1 cellular context compared by ENCODE assay signal in the genomic region with DNA sequence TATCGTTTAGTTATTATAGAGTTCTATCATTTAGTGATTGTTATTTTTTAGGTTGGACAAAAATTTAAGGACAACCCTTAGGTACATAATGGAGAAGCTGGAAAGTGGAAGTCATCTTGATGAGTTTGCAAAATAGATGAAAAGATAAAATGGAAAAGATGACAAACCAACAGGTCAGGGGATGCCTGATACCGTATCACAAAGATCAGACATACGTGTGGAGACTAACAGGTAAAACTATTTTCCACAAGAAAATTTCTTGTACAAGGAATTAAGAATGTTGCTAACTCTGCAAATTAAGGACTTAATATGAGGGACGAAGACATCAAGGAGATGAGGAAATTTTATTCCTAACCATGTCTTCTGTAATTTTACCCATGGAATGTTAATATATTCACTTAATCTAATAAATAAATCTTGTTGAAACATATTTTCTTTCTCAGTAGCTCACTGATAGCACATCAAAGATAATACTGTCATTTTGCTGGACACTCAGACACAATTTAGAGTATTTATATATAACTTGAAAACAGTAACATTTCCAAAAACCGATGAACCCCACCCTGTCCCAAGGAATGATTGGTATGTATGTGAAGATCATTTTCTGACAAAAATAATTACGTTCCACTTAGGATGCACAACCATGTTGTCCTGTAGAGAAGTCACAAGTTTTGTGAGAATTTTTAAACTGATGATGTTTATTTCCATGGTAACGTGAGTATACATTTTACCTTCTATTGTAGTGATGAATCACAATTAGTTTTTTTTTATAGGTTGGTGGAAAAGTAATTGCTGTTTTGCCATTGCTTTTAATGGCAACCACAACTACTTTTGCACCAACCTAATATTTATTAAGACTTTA.
TF ChIP-seq lines count a peak whose summit lies in the region.

No MANE protein-coding gene starts in this region.

TF ChIP-seq in IMR-90, 13 proteins besides CTCF, POLR2A, EP300 and RAD21 (continued from another document):
- TF ChIP-seq, protein P1, sequence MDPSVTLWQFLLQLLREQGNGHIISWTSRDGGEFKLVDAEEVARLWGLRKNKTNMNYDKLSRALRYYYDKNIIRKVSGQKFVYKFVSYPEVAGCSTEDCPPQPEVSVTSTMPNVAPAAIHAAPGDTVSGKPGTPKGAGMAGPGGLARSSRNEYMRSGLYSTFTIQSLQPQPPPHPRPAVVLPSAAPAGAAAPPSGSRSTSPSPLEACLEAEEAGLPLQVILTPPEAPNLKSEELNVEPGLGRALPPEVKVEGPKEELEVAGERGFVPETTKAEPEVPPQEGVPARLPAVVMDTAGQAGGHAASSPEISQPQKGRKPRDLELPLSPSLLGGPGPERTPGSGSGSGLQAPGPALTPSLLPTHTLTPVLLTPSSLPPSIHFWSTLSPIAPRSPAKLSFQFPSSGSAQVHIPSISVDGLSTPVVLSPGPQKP (IDR thresholded peaks at IDR 0.05; ENCODE audit: borderline replicate concordance, low read depth, low read length), result no peak
- no peak for TF ChIP-seq RCOR1 (IDR thresholded peaks at IDR 0.05; ENCODE audit: insufficient replicate concordance, low read length)
- TF ChIP-seq SMC3 (IDR thresholded peaks at IDR 0.05; ENCODE audit: low read depth, low read length), result no peak
- no peak for TF ChIP-seq CEBPB (IDR thresholded peaks at IDR 0.05; ENCODE audit: low read depth, low read length)
- no peak for TF ChIP-seq BHLHE40 (IDR thresholded peaks at IDR 0.05; ENCODE audit: low read depth, low read length)
- no peak for TF ChIP-seq RFX5 (IDR thresholded peaks at IDR 0.05; ENCODE audit: low read depth, low read length)
- TF ChIP-seq MAFK (IDR thresholded peaks at IDR 0.05; ENCODE audit: low read depth, low read length), result no peak
- TF ChIP-seq, protein P2, sequence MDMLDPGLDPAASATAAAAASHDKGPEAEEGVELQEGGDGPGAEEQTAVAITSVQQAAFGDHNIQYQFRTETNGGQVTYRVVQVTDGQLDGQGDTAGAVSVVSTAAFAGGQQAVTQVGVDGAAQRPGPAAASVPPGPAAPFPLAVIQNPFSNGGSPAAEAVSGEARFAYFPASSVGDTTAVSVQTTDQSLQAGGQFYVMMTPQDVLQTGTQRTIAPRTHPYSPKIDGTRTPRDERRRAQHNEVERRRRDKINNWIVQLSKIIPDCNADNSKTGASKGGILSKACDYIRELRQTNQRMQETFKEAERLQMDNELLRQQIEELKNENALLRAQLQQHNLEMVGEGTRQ (IDR thresholded peaks at IDR 0.05; ENCODE audit: low read depth, low read length), result no peak
- no peak for TF ChIP-seq MXI1 (IDR thresholded peaks at IDR 0.05; ENCODE audit: borderline replicate concordance, low read depth, low read length)
TF ChIP-seq in IMR-90: peak in this region for 0.
